In the genomic region with DNA sequence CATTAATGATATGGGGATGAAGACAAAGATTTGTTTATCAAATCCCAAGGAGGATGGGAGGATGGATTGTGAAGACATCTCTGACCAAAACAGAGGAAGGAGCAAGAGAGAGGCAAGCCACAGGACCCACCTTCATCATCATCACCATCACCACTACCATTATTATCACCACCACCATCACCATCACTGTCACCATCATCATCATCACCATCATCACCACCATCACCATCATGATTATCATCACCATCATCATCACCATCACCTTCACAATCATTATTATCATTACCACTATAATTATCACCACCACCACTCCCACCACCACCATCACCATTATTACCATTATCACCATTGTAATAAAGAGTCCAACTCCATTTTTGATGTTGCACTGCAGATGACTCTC, we compare ENCODE assay signal across 20 cellular contexts.
DNase-seq lines count a peak whose midpoint lies in the region; FAIRE-seq and TF ChIP-seq lines count a peak whose summit lies in the region.
"Had no signal": no experiment of that assay in that cellular context is flagged by ENCODE, and none has a peak within 500 bp of the region (broad histone marks: within the 10 kb centered on the region; RNA-seq: fewer than 3 reads in every experiment).

No MANE protein-coding gene starts in this region.

- H3K4me3 ChIP-seq in HEK293 (ENCODE audit: low read depth, low read length), result no peak overlapping the region
- H3K4me3 ChIP-seq: GM12878 had no signal

- no peaks in the 10 kb centered on the region for H3K9me3 ChIP-seq in HEK293 (ENCODE audit: control insufficient read depth, insufficient read depth, low read depth, low read length)
- H3K9me3 ChIP-seq: BE2C had no signal

- intact Hi-C loops in activated T-helper 1 cell treated with anti-CD3 and anti-CD28 coated beads, Interleukin-12 subunit alpha, Interleukin-12 subunit beta, Interleukin-2, Interleukin-4 antibody, amounts not matched to agents 30 ng/mL and 10 ng/mL and 1 ng/mL, durations not matched to agents 14 hours and 24 hours and 36 hours (cut with micrococcal nuclease), result loop anchor here (1.0 to 10.0 kb wide), 2 partner anchors 7 to 1026 kb away; no protein-coding TSS in a partner anchor

- H3K36me3 ChIP-seq in HEK293 (ENCODE audit: control insufficient read depth in 2 of 2, insufficient read depth in 1 of 2, low read length in 2 of 2), result no peaks in the 10 kb centered on the region
- H3K36me3 ChIP-seq: BE2C had no signal

- peak overlapping the region; percentile 5 for H3K27ac Mint-ChIP-seq in activated naive CD4-positive, alpha-beta T cell treated with anti-CD3 and anti-CD28 coated beads, Interleukin-2, amount 50 U/mL, for 24 hours
- H3K27ac Mint-ChIP-seq in activated T-helper 1 cell treated with anti-CD3 and anti-CD28 coated beads, Interleukin-12 subunit alpha, Interleukin-12 subunit beta, Interleukin-2, Interleukin-4 antibody, amounts not matched to agents 30 ng/mL and 10 ng/mL and 1 ng/mL, durations not matched to agents 14 hours and 24 hours and 36 hours, result peak overlapping the region; percentile 73
- H3K27ac Mint-ChIP-seq: CD4-positive, CD25-positive, alpha-beta regulatory T cell had no signal

- no peak for TF ChIP-seq CTCF in HEK293 (tag by site-specific recombination; IDR thresholded peaks at IDR 0.05)

- peak; percentile 85 for FAIRE-seq in urothelium cell line (lab: Jason Lieb, UNC)
- FAIRE-seq: A204.1, GM12878 had no signal

- no peaks in the 10 kb centered on the region for H3K4me1 ChIP-seq in HEK293 (ENCODE audit: control insufficient read depth, insufficient read depth, low read length)
- H3K4me1 ChIP-seq: BE2C had no signal

- H3K36me3 Mint-ChIP-seq in activated naive CD4-positive, alpha-beta T cell treated with anti-CD3 and anti-CD28 coated beads, Interleukin-2, amount 50 U/mL, for 24 hours, result no peaks in the 10 kb centered on the region
- peaks cover 15% of the 10 kb centered on the region for H3K36me3 Mint-ChIP-seq in activated T-helper 1 cell treated with anti-CD3 and anti-CD28 coated beads, Interleukin-12 subunit alpha, Interleukin-12 subunit beta, Interleukin-2, Interleukin-4 antibody, amounts not matched to agents 30 ng/mL and 10 ng/mL and 1 ng/mL, durations not matched to agents 14 hours and 24 hours and 36 hours (ENCODE audit: low read depth)

- peaks cover 15% of the 10 kb centered on the region for H3K9me3 Mint-ChIP-seq in activated naive CD4-positive, alpha-beta T cell treated with anti-CD3 and anti-CD28 coated beads, Interleukin-2, amount 50 U/mL, for 24 hours
- H3K9me3 Mint-ChIP-seq in activated T-helper 1 cell treated with anti-CD3 and anti-CD28 coated beads, Interleukin-12 subunit alpha, Interleukin-12 subunit beta, Interleukin-2, Interleukin-4 antibody, amounts not matched to agents 30 ng/mL and 10 ng/mL and 1 ng/mL, durations not matched to agents 14 hours and 24 hours and 36 hours, result peaks cover 47% of the 10 kb centered on the region

- H3K27me3 Mint-ChIP-seq in activated naive CD4-positive, alpha-beta T cell treated with anti-CD3 and anti-CD28 coated beads, Interleukin-2, amount 50 U/mL, for 24 hours, result peaks cover 9% of the 10 kb centered on the region
- H3K27me3 Mint-ChIP-seq in activated T-helper 1 cell treated with anti-CD3 and anti-CD28 coated beads, Interleukin-12 subunit alpha, Interleukin-12 subunit beta, Interleukin-2, Interleukin-4 antibody, amounts not matched to agents 30 ng/mL and 10 ng/mL and 1 ng/mL, durations not matched to agents 14 hours and 24 hours and 36 hours (ENCODE audit: insufficient read depth), result no peaks in the 10 kb centered on the region

- H3K4me1 Mint-ChIP-seq in activated naive CD4-positive, alpha-beta T cell treated with anti-CD3 and anti-CD28 coated beads, Interleukin-2, amount 50 U/mL, for 24 hours, result no peaks in the 10 kb centered on the region
- H3K4me1 Mint-ChIP-seq in activated T-helper 1 cell treated with anti-CD3 and anti-CD28 coated beads, Interleukin-12 subunit alpha, Interleukin-12 subunit beta, Interleukin-2, Interleukin-4 antibody, amounts not matched to agents 30 ng/mL and 10 ng/mL and 1 ng/mL, durations not matched to agents 14 hours and 24 hours and 36 hours (ENCODE audit: low read depth), result peaks cover 33% of the 10 kb centered on the region
- H3K4me1 Mint-ChIP-seq: CD4-positive, CD25-positive, alpha-beta regulatory T cell; CD8-positive, alpha-beta memory T cell had no signal

- H3K27ac ChIP-seq in HEK293 (ENCODE audit: extremely low read depth, low read depth, low read length), result no peak overlapping the region

- no peak for DNase-seq in activated naive CD4-positive, alpha-beta T cell treated with Interleukin-2 at 50 U/mL for 16 hours
- DNase-seq in activated T-helper 1 cell treated with anti-CD3 and anti-CD28 coated beads, Interleukin-12 subunit alpha, Interleukin-12 subunit beta, Interleukin-2, Interleukin-4 antibody, amounts not matched to agents 30 ng/mL and 10 ng/mL and 1 ng/mL, durations not matched to agents 14 hours and 24 hours and 36 hours (ENCODE audit: low spot score), result no peak
- DNase-seq in urothelium cell line (ENCODE audit: low spot score) (no peak), HCEC 1CT (no peak)
- DNase-seq: ACHN; BE2C; C1 segment of cervical spinal cord; CD4-positive, CD25-positive, alpha-beta regulatory T cell; CD8-positive, alpha-beta memory T cell; COR-L47; DMS 273 treated with DMSO at 0.1 percent for 48 hours; DMS53; DND-41; EL; GOT3; H7 had no signal

- POLR2A ChIA-PET in HEK293 (lab: Yijun Ruan, JAX), result no interaction called here

- H3K4me3 Mint-ChIP-seq in activated naive CD4-positive, alpha-beta T cell treated with anti-CD3 and anti-CD28 coated beads, Interleukin-2, amount 50 U/mL, for 24 hours, result no peak overlapping the region
- H3K4me3 Mint-ChIP-seq in activated T-helper 1 cell treated with anti-CD3 and anti-CD28 coated beads, Interleukin-12 subunit alpha, Interleukin-12 subunit beta, Interleukin-2, Interleukin-4 antibody, amounts not matched to agents 30 ng/mL and 10 ng/mL and 1 ng/mL, durations not matched to agents 14 hours and 24 hours and 36 hours, result peak overlapping the region; percentile 56
- H3K4me3 Mint-ChIP-seq: CD4-positive, CD25-positive, alpha-beta regulatory T cell; CD8-positive, alpha-beta memory T cell had no signal

- CTCF ChIA-PET in HEK293 (lab: Yijun Ruan, JAX), result no interaction called here

TF ChIP-seq in HEK293, 187 proteins besides CTCF, POLR2A, EP300 and RAD21:
- TF ChIP-seq ZNF394 (tag by site-specific recombination; IDR thresholded peaks at IDR 0.05; ENCODE audit: borderline replicate concordance) (no peak), YY2 (tag by site-specific recombination; IDR thresholded peaks at IDR 0.05) (no peak), HOXA7 (CRISPR knock-in tag; IDR thresholded peaks at IDR 0.05; ENCODE audit: borderline replicate concordance) (no peak), ZNF48 (tag by site-specific recombination; IDR thresholded peaks at IDR 0.05) (no peak)
- TF ChIP-seq, protein P1, sequence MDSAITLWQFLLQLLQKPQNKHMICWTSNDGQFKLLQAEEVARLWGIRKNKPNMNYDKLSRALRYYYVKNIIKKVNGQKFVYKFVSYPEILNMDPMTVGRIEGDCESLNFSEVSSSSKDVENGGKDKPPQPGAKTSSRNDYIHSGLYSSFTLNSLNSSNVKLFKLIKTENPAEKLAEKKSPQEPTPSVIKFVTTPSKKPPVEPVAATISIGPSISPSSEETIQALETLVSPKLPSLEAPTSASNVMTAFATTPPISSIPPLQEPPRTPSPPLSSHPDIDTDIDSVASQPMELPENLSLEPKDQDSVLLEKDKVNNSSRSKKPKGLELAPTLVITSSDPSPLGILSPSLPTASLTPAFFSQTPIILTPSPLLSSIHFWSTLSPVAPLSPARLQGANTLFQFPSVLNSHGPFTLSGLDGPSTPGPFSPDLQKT (IDR thresholded peaks at IDR 0.05; ENCODE audit: borderline replicate concordance, low read depth, low read length), result no peak
- TF ChIP-seq, protein P2, sequence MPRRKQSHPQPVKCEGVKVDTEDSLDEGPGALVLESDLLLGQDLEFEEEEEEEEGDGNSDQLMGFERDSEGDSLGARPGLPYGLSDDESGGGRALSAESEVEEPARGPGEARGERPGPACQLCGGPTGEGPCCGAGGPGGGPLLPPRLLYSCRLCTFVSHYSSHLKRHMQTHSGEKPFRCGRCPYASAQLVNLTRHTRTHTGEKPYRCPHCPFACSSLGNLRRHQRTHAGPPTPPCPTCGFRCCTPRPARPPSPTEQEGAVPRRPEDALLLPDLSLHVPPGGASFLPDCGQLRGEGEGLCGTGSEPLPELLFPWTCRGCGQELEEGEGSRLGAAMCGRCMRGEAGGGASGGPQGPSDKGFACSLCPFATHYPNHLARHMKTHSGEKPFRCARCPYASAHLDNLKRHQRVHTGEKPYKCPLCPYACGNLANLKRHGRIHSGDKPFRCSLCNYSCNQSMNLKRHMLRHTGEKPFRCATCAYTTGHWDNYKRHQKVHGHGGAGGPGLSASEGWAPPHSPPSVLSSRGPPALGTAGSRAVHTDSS (tag by site-specific recombination; IDR thresholded peaks at IDR 0.05), result peak; percentile 87
